1 cellular context compared by ENCODE assay signal in genomic region chr21:35002879-35003722, GRCh38.
TF ChIP-seq lines count a peak whose summit lies in the region.

No MANE protein-coding gene starts in this region.

TF ChIP-seq in K562, 482 proteins besides CTCF, POLR2A, EP300 and RAD21 (continued from another document and continues in another):
- TF ChIP-seq YY1 (IDR thresholded peaks at IDR 0.05; ENCODE audit: borderline replicate concordance in 1 of 3, control insufficient read depth in 1 of 3, extremely low read depth in 1 of 3, insufficient read depth in 3 of 3, insufficient read length in 1 of 3, insufficient replicate concordance in 2 of 3, low read depth in 1 of 3, low read length in 2 of 3) = peak in 1 of 3 experiments; percentile 33
- TF ChIP-seq GABPA (tag; conservative IDR thresholded peaks at IDR 0.05; ENCODE audit: low read depth) = 0 out of 2 replicates have a peak, but pooled peaks have one; percentile 35
- 0 out of 2 replicates have a peak, but pooled peaks have one; percentile 7 for TF ChIP-seq ZNF197 (CRISPR knock-in tag; IDR thresholded peaks at IDR 0.05; ENCODE audit: low read depth)
- TF ChIP-seq MLLT1 (IDR thresholded peaks at IDR 0.05) = 0 out of 4 replicates have a peak, but pooled peaks of 1 of the 2 experiments have one; percentile 32
- no peak for TF ChIP-seq HDAC2 (IDR thresholded peaks at IDR 0.05)
- no peak for TF ChIP-seq L3MBTL2 (IDR thresholded peaks at IDR 0.05)
- TF ChIP-seq EZH2 (IDR thresholded peaks at IDR 0.05; ENCODE audit: borderline replicate concordance, low read depth, low read length) = no peak
- peak; percentile 66 for TF ChIP-seq CEBPG (CRISPR knock-in tag; IDR thresholded peaks at IDR 0.05)
- TF ChIP-seq CEBPG (tag; conservative IDR thresholded peaks at IDR 0.05 in 1 of 2, IDR thresholded peaks at IDR 0.05 in 1 of 2) = peak; percentile 76 to 89
- TF ChIP-seq TAL1 (IDR thresholded peaks at IDR 0.05) = peak; percentile 42
- TF ChIP-seq, protein P1, sequence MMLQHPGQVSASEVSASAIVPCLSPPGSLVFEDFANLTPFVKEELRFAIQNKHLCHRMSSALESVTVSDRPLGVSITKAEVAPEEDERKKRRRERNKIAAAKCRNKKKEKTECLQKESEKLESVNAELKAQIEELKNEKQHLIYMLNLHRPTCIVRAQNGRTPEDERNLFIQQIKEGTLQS (IDR thresholded peaks at IDR 0.05) = peak; percentile 87
- TF ChIP-seq, protein P1 (CRISPR knock-in tag; conservative IDR thresholded peaks at IDR 0.05) = no peak
- peak; percentile 13; the same call in 1 of the 2 replicates for TF ChIP-seq SOX6 (IDR thresholded peaks at IDR 0.05)
- TF ChIP-seq SMARCA4 (IDR thresholded peaks at IDR 0.05) = 0 out of 2 replicates have a peak, but pooled peaks have one; percentile 28
- TF ChIP-seq, protein P2, sequence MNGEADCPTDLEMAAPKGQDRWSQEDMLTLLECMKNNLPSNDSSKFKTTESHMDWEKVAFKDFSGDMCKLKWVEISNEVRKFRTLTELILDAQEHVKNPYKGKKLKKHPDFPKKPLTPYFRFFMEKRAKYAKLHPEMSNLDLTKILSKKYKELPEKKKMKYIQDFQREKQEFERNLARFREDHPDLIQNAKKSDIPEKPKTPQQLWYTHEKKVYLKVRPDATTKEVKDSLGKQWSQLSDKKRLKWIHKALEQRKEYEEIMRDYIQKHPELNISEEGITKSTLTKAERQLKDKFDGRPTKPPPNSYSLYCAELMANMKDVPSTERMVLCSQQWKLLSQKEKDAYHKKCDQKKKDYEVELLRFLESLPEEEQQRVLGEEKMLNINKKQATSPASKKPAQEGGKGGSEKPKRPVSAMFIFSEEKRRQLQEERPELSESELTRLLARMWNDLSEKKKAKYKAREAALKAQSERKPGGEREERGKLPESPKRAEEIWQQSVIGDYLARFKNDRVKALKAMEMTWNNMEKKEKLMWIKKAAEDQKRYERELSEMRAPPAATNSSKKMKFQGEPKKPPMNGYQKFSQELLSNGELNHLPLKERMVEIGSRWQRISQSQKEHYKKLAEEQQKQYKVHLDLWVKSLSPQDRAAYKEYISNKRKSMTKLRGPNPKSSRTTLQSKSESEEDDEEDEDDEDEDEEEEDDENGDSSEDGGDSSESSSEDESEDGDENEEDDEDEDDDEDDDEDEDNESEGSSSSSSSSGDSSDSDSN (IDR thresholded peaks at IDR 0.05; ENCODE audit: borderline replicate concordance in 1 of 2, low read depth in 2 of 2, low read length in 2 of 2) = no peak
- TF ChIP-seq NFATC3 (IDR thresholded peaks at IDR 0.05) = no peak
- TF ChIP-seq ZBTB5 (IDR thresholded peaks at IDR 0.05) = no peak
- TF ChIP-seq SREBF2 (CRISPR knock-in tag; IDR thresholded peaks at IDR 0.05) = no peak
- TF ChIP-seq EP400 (IDR thresholded peaks at IDR 0.05) = peak; percentile 5; the same call in 1 of the 2 replicates
- no peak for TF ChIP-seq E2F5 (CRISPR knock-in tag; IDR thresholded peaks at IDR 0.05)
- no peak for TF ChIP-seq TEAD2 (tag; IDR thresholded peaks at IDR 0.05)
- TF ChIP-seq JUND (IDR thresholded peaks at IDR 0.05; ENCODE audit: borderline replicate concordance, low read depth, low read length) = peak; percentile 71
- peak; percentile 78 for TF ChIP-seq JUND (tag; IDR thresholded peaks at IDR 0.05; ENCODE audit: borderline replicate concordance, low read depth, low read length)
- 0 out of 2 replicates have a peak, but pooled peaks have one; percentile 35 for TF ChIP-seq CEBPB (tag; IDR thresholded peaks at IDR 0.05)
- peak; percentile 27; the same call in 1 of the 2 replicates for TF ChIP-seq GTF2E2 (tag; IDR thresholded peaks at IDR 0.05)
- peak; percentile 87 for TF ChIP-seq FOSL1 (tag; conservative IDR thresholded peaks at IDR 0.05)
- no peak for TF ChIP-seq ATF1 (CRISPR knock-in tag; IDR thresholded peaks at IDR 0.05)
- 0 out of 2 replicates have a peak, but pooled peaks have one; percentile 8 for TF ChIP-seq ATF1 (tag; IDR thresholded peaks at IDR 0.05)
- TF ChIP-seq, protein P3, sequence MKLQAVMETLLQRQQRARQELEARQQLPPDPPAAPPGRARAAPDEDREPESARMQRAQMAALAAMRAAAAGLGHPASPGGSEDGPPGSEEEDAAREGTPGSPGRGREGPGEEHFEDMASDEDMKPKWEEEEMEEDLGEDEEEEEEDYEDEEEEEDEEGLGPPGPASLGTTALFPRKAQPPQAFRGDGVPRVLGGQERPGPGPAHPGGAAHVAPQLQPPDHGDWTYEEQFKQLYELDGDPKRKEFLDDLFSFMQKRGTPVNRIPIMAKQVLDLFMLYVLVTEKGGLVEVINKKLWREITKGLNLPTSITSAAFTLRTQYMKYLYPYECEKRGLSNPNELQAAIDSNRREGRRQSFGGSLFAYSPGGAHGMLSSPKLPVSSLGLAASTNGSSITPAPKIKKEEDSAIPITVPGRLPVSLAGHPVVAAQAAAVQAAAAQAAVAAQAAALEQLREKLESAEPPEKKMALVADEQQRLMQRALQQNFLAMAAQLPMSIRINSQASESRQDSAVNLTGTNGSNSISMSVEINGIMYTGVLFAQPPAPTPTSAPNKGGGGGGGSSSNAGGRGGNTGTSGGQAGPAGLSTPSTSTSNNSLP (IDR thresholded peaks at IDR 0.05; ENCODE audit: borderline replicate concordance, low read depth, low read length) = peak; percentile 60; the same call in 1 of the 2 replicates
- TF ChIP-seq, protein P4, sequence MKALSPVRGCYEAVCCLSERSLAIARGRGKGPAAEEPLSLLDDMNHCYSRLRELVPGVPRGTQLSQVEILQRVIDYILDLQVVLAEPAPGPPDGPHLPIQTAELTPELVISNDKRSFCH (CRISPR knock-in tag; IDR thresholded peaks at IDR 0.05) = no peak
- TF ChIP-seq, protein P4 (tag; IDR thresholded peaks at IDR 0.05) = peak; percentile 34
- peak; percentile 74; the same call in 1 of the 2 replicates for TF ChIP-seq ZBTB1 (CRISPR knock-in tag; IDR thresholded peaks at IDR 0.05; ENCODE audit: borderline replicate concordance, low read depth)
- peak; percentile 64; the same call in 1 of the 2 replicates for TF ChIP-seq SMARCE1 (IDR thresholded peaks at IDR 0.05)
- TF ChIP-seq HIVEP1 (CRISPR knock-in tag; IDR thresholded peaks at IDR 0.05) = no peak
- TF ChIP-seq ZNF766 (CRISPR knock-in tag; conservative IDR thresholded peaks at IDR 0.05) = peak; percentile 72; the same call in 1 of the 2 replicates
- peak; percentile 41; the same call in 1 of the 2 replicates for TF ChIP-seq CBFA2T3 (IDR thresholded peaks at IDR 0.05)
- TF ChIP-seq EHMT2 (IDR thresholded peaks at IDR 0.05) = peak; percentile 85; the same call in 1 of the 2 replicates
- no peak for TF ChIP-seq CSDE1 (IDR thresholded peaks at IDR 0.05)
- TF ChIP-seq, protein P5, sequence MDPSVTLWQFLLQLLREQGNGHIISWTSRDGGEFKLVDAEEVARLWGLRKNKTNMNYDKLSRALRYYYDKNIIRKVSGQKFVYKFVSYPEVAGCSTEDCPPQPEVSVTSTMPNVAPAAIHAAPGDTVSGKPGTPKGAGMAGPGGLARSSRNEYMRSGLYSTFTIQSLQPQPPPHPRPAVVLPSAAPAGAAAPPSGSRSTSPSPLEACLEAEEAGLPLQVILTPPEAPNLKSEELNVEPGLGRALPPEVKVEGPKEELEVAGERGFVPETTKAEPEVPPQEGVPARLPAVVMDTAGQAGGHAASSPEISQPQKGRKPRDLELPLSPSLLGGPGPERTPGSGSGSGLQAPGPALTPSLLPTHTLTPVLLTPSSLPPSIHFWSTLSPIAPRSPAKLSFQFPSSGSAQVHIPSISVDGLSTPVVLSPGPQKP (CRISPR knock-in tag; IDR thresholded peaks at IDR 0.05) = no peak
- TF ChIP-seq TCF3 (CRISPR knock-in tag; IDR thresholded peaks at IDR 0.05) = peak; percentile 76
- peak; percentile 35; the same call in 1 of the 2 replicates for TF ChIP-seq BACH1 (tag; IDR thresholded peaks at IDR 0.05)
- no peak for TF ChIP-seq MECOM (CRISPR knock-in tag; IDR thresholded peaks at IDR 0.05)
- peak; percentile 41 for TF ChIP-seq VEZF1 (CRISPR knock-in tag; IDR thresholded peaks at IDR 0.05)
- TF ChIP-seq ZNF644 (tag; IDR thresholded peaks at IDR 0.05; ENCODE audit: low read depth) = 0 out of 2 replicates have a peak, but pooled peaks have one; percentile 38
- peak; percentile 73; the same call in 1 of the 2 replicates for TF ChIP-seq TEAD4 (IDR thresholded peaks at IDR 0.05; ENCODE audit: low read length)
- TF ChIP-seq TEAD4 (CRISPR knock-in tag; IDR thresholded peaks at IDR 0.05; ENCODE audit: borderline replicate concordance) = no peak
